Comparison of ENCODE assay signal across 15 cellular contexts in genomic region chr10:35327770-35328403, GRCh38. TPM values are rescaled to one million over a fixed set of nuclear protein-coding genes. Genes with fewer than 3 reads are reported as not detected.
DNase-seq lines count a peak whose midpoint lies in the region; ATAC-seq and TF ChIP-seq lines count a peak whose summit lies in the region.
"Had no signal": no experiment of that assay in that cellular context is flagged by ENCODE, and none has a peak within 500 bp of the region (broad histone marks: within the 10 kb centered on the region; RNA-seq: fewer than 3 reads in every experiment).

No MANE protein-coding gene starts in this region.

- no peak for DNase-seq in heart left ventricle
- no peak for DNase-seq in right atrium auricular region (ENCODE audit: low spot score)
- no peak for DNase-seq in SJSA1 (ENCODE audit: low read depth in 1 of 2, low spot score in 2 of 2)
- DNase-seq in fibroblast of villous mesenchyme (ENCODE audit: low read depth): no peak
- DNase-seq in transverse colon: no peak
- no peak for DNase-seq in gastrocnemius medialis
- no peak for DNase-seq in DMS53 treated with DMSO at 0.1 percent for 48 hours (lab: John Stamatoyannopoulos, UW; ENCODE audit: unreplicated experiment)
- no peak for DNase-seq in NCI-H345 treated with DMSO at 0.1 percent for 48 hours (lab: John Stamatoyannopoulos, UW; ENCODE audit: unreplicated experiment)
- DNase-seq: activated naive CD4-positive, alpha-beta T cell treated with anti-CD3 and anti-CD28 coated beads for 36 hours; Caco-2; NCI-H2029; NCI-H446 treated with DMSO at 0.1 percent for 48 hours; psoas muscle; stimulated activated naive CD4-positive, alpha-beta T cell treated with Interleukin-2 at 50 U/mL for 16 hours had no signal

- intact Hi-C loops in heart left ventricle (cut with DNase I): no loop called here
- intact Hi-C loops in transverse colon (cut with DNase I; ENCODE audit: low total_unique reads): loop anchor here (10.0 kb wide), 1 partner anchor 1983 kb away; no protein-coding TSS in a partner anchor
- intact Hi-C loops in gastrocnemius medialis (cut with DNase I; ENCODE audit: low total_unique reads): no loop called here

- H3K9me3 ChIP-seq in heart left ventricle: peaks cover 0 to 3% (median 0%) of the 10 kb centered on the region in 12 donors
- peaks cover under 1 to 3% of the 10 kb centered on the region in 2 donors for H3K9me3 ChIP-seq in right atrium auricular region
- no peaks in the 10 kb centered on the region for H3K9me3 ChIP-seq in SJSA1 (replicated peaks)
- peaks cover 0 to 2% of the 10 kb centered on the region in 2 donors for H3K9me3 ChIP-seq in transverse colon
- H3K9me3 ChIP-seq in gastrocnemius medialis: no peaks in the 10 kb centered on the region
- H3K9me3 ChIP-seq: Caco-2, vagina had no signal

- peak in 3 of 4 donors; percentile 23 to 33 (median 28) for ATAC-seq in heart left ventricle
- no peak for ATAC-seq in gastrocnemius medialis
- ATAC-seq: psoas muscle had no signal

- peaks cover 0 to 4% (median 0%) of the 10 kb centered on the region in 9 donors for H3K36me3 ChIP-seq in heart left ventricle
- H3K36me3 ChIP-seq in right atrium auricular region: peaks cover under 1% of the 10 kb centered on the region
- H3K36me3 ChIP-seq in SJSA1: peaks cover 7% of the 10 kb centered on the region
- peaks cover 0 to 1% (median 0%) of the 10 kb centered on the region in 4 donors for H3K36me3 ChIP-seq in transverse colon
- no peaks in the 10 kb centered on the region for H3K36me3 ChIP-seq in gastrocnemius medialis
- H3K36me3 ChIP-seq: vagina had no signal

- TF ChIP-seq CTCF in heart left ventricle (IDR thresholded peaks at IDR 0.05): no peak
- no peak for TF ChIP-seq CTCF in right atrium auricular region (IDR thresholded peaks at IDR 0.05)
- TF ChIP-seq CTCF in fibroblast of villous mesenchyme (IDR thresholded peaks at IDR 0.05; ENCODE audit: insufficient read depth, low read depth, low read length): peak; percentile 14
- TF ChIP-seq CTCF in transverse colon (IDR thresholded peaks at IDR 0.05): no peak
- no peak for TF ChIP-seq CTCF in gastrocnemius medialis (IDR thresholded peaks at IDR 0.05 in 4 of 5, conservative IDR thresholded peaks at IDR 0.05 in 1 of 5)

- in situ Hi-C loops in transverse colon (cut with MboI; ENCODE audit: low pct_ligation_motif_present in 1 of 4, low pct_unique_long_range_greater_than_20kb in 1 of 4, low sequenced_read_pairs in 3 of 4): no loop called here
- in situ Hi-C loops in gastrocnemius medialis (cut with MboI; ENCODE audit: low sequenced_read_pairs in 4 of 4): loop anchor here in 2 of 4 donors (25.0 kb wide), 2 partner anchors 216 to 234 kb away; no protein-coding TSS in a partner anchor

- no peaks in the 10 kb centered on the region for H3K27me3 ChIP-seq in heart left ventricle
- H3K27me3 ChIP-seq in right atrium auricular region: no peaks in the 10 kb centered on the region
- no peaks in the 10 kb centered on the region for H3K27me3 ChIP-seq in SJSA1 (replicated peaks)
- H3K27me3 ChIP-seq in transverse colon: no peaks in the 10 kb centered on the region
- no peaks in the 10 kb centered on the region for H3K27me3 ChIP-seq in gastrocnemius medialis
- H3K27me3 ChIP-seq: vagina had no signal

- H3K4me1 ChIP-seq in heart left ventricle (peaks cover 5 to 60% (median 33%) of the 10 kb centered on the region in 12 donors), right atrium auricular region (peaks cover 0 to 46% of the 10 kb centered on the region in 2 donors), SJSA1 (replicated peaks) (peaks cover 76% of the 10 kb centered on the region), transverse colon (peaks cover 1 to 22% (median 7%) of the 10 kb centered on the region in 4 donors), gastrocnemius medialis (peaks cover 46 to 48% of the 10 kb centered on the region in 2 donors)

- WGBS in heart left ventricle, 4 donors: 59 to 70% (median 65%) methylated on average over 7 of the region's 7 CpGs
- WGBS in transverse colon (ENCODE audit: low coverage in 1 of 2), 2 donors: 75 to 86% methylated on average over 5 to 7 of the region's 7 CpGs

- H3K4me3 ChIP-seq in heart left ventricle (no peak overlapping the region), right atrium auricular region (no peak overlapping the region), SJSA1 (no peak overlapping the region), fibroblast of villous mesenchyme (ENCODE audit: low read depth, low read length) (no peak overlapping the region), transverse colon (no peak overlapping the region), gastrocnemius medialis (no peak overlapping the region)
- H3K4me3 ChIP-seq: psoas muscle, vagina had no signal

- TF ChIP-seq POLR2A in heart left ventricle (IDR thresholded peaks at IDR 0.05) (no peak), transverse colon (IDR thresholded peaks at IDR 0.05) (no peak), gastrocnemius medialis (IDR thresholded peaks at IDR 0.05) (no peak)

- TF ChIP-seq EP300 in transverse colon (IDR thresholded peaks at IDR 0.05; ENCODE audit: low read depth): no peak

- H3K27ac ChIP-seq in heart left ventricle: peak overlapping the region in 5 of 12 donors; percentile 8 to 72 (median 25)
- H3K27ac ChIP-seq in right atrium auricular region: peak overlapping the region in 1 of 2 donors; percentile 8
- peak overlapping the region; percentile 52 for H3K27ac ChIP-seq in SJSA1
- peak overlapping the region in 3 of 4 donors; percentile 19 to 46 (median 45) for H3K27ac ChIP-seq in transverse colon
- H3K27ac ChIP-seq in gastrocnemius medialis: no peak overlapping the region
- H3K27ac ChIP-seq: psoas muscle, vagina had no signal

RNA-seq across cellular contexts. Expression of gene CCNY, which starts 8.4 kb away (rescaled TPM):
- total RNA-seq in heart left ventricle (100 to 1,000 TPM in 1 of 9 donors, 10 to 100 TPM in 8; 39.7 to 106 (median 81.6) TPM), right atrium auricular region (10 to 100 TPM; 35.6 to 58.1 TPM), fibroblast of villous mesenchyme (35.0 and 36.7 TPM in 2 replicates), transverse colon (10 to 100 TPM; 19.5 to 53.9 (median 41.4) TPM), gastrocnemius medialis (10 to 100 TPM; 23.9 to 68.1 (median 39.5) TPM)
- polyA plus RNA-seq in heart left ventricle: 10 to 100 TPM; 26.4 to 38.6 TPM
- 41.1 and 58.0 TPM in 2 replicates for total RNA-seq in SJSA1 (2014; rRNA removed; shearing (Covaris generic))

Comparison
In these comparisons a context has a peak if more than half of its experiments do, and no peak if none do; other contexts are left out.
1. ATAC-seq: peak in heart left ventricle (3 of 4); none in gastrocnemius medialis (0 of 2).
2. H3K27ac ChIP-seq: peak in SJSA1 (single experiment) and transverse colon (3 of 4); none in gastrocnemius medialis (0 of 4).